ENCODE assay signal across 19 cellular contexts in the genomic region with DNA sequence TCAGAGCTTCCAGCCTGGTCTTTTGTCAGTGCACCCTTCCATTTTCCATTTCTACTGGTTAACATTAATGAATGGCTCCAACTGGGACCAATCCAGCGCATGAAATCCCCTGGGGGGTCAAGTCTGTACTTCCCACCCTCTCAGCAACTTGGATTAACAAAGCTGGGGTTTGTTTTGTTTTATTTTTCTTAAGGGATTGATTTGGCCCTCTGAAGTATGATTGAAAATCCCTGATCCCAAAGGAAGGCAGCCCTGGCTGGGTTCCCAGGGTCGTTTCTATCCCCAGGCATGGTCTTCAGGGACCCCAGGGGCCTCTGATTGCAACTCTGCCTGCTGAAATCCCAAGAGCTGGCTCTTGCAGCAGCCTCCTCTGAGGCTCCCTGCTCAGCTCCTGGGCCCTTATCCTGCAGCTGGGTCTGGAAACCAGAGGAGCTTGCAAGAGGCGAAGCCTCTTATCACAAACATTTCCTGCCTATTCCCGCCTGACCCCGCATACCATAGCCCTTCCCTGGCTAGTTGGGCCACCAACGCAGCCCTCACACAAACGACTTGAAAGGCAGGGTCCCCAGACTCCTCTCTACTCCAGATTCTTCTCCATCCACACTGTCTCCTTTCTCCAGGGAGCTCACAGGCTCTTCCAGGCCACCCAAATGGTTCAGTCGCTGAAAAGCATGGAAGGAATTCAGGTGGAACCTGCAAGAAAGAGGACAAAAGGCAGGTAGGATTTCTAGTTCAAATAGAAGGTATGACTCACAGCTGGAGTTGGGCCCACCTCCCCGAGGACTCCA.
DNase-seq lines count a peak whose midpoint lies in the region; ATAC-seq and TF ChIP-seq lines count a peak whose summit lies in the region.
"Had no signal": no experiment of that assay in that cellular context is flagged by ENCODE, and none has a peak within 500 bp of the region (broad histone marks: within the 10 kb centered on the region; RNA-seq: fewer than 3 reads in every experiment).

No MANE protein-coding gene starts in this region.

- no peak for TF ChIP-seq CTCF in mesothelial cell of epicardium (IDR thresholded peaks at IDR 0.05; ENCODE audit: unreplicated experiment)

- peak overlapping the region; percentile 83 for H3K27ac Mint-ChIP-seq in mesothelial cell of epicardium
- H3K27ac Mint-ChIP-seq: activated CD4-positive, alpha-beta memory T cell treated with anti-CD3 and anti-CD28 coated beads, Interleukin-2, amount 10 ng/mL, durations not matched to agents 7 days and 5 days; effector memory CD8-positive, alpha-beta T cell; IgD-negative memory B cell; naive thymus-derived CD4-positive, alpha-beta T cell; stimulated activated naive CD8-positive, alpha-beta T cell treated with anti-CD3 and anti-CD28 coated beads, Interleukin-15, Interleukin-2, amounts not matched to agents 100 ng/mL and 50 ng/mL, for 24 hours had no signal

- no peak overlapping the region for H3K4me3 Mint-ChIP-seq in mesothelial cell of epicardium
- H3K4me3 Mint-ChIP-seq: activated CD4-positive, alpha-beta memory T cell treated with anti-CD3 and anti-CD28 coated beads, Interleukin-2, amount 10 ng/mL, durations not matched to agents 7 days and 5 days; effector memory CD8-positive, alpha-beta T cell; IgD-negative memory B cell; naive thymus-derived CD4-positive, alpha-beta T cell; stimulated activated naive CD8-positive, alpha-beta T cell treated with anti-CD3 and anti-CD28 coated beads, Interleukin-15, Interleukin-2, amounts not matched to agents 100 ng/mL and 50 ng/mL, for 24 hours had no signal

- in situ Hi-C loops in KBM-7 (cut with MboI; ENCODE audit: low pct_unique_long_range_greater_than_20kb, low sequenced_read_pairs): no loop called here

- H3K9me3 Mint-ChIP-seq in mesothelial cell of epicardium: no peaks in the 10 kb centered on the region
- H3K9me3 Mint-ChIP-seq: activated CD4-positive, alpha-beta memory T cell treated with anti-CD3 and anti-CD28 coated beads, Interleukin-2, amount 10 ng/mL, durations not matched to agents 7 days and 5 days; effector memory CD8-positive, alpha-beta T cell; IgD-negative memory B cell; stimulated activated naive CD8-positive, alpha-beta T cell treated with anti-CD3 and anti-CD28 coated beads, Interleukin-15, Interleukin-2, amounts not matched to agents 100 ng/mL and 50 ng/mL, for 24 hours had no signal

- intact Hi-C loops in Right ventricle myocardium inferior (cut with DNase I) (no loop called here), cardiac septum (cut with DNase I) (no loop called here)

- H3K4me1 Mint-ChIP-seq in mesothelial cell of epicardium: peaks cover 75% of the 10 kb centered on the region
- H3K4me1 Mint-ChIP-seq: activated CD4-positive, alpha-beta memory T cell treated with anti-CD3 and anti-CD28 coated beads, Interleukin-2, amount 10 ng/mL, durations not matched to agents 7 days and 5 days; IgD-negative memory B cell; naive thymus-derived CD4-positive, alpha-beta T cell had no signal

- H3K36me3 Mint-ChIP-seq in mesothelial cell of epicardium: no peaks in the 10 kb centered on the region
- H3K36me3 Mint-ChIP-seq: IgD-negative memory B cell; naive thymus-derived CD4-positive, alpha-beta T cell had no signal

- no peak for DNase-seq in Right ventricle myocardium inferior (ENCODE audit: missing footprints)
- DNase-seq in cardiac septum (ENCODE audit: low spot score): no peak
- DNase-seq in fibroblast of peridontal ligament (ENCODE audit: extremely low read depth): peak; percentile 14
- DNase-seq in mesothelial cell of epicardium (ENCODE audit: low spot score in 2 of 2, unreplicated experiment in 2 of 2): no peak
- DNase-seq in KBM-7: no peak
- DNase-seq in stimulated activated naive CD8-positive, alpha-beta T cell treated with anti-CD3 and anti-CD28 coated beads, Interleukin-15, Interleukin-2, amounts not matched to agents 100 U/mL and 50 U/mL, for 24 hours: no peak
- DNase-seq in NCI-H526 treated with DMSO at 0.1 percent for 48 hours (lab: John Stamatoyannopoulos, UW): no peak
- no peak for DNase-seq in NCI-H1436 treated with DMSO at 0.1 percent for 48 hours (lab: John Stamatoyannopoulos, UW)
- DNase-seq: activated CD4-positive, alpha-beta memory T cell treated with anti-CD3 and anti-CD28 coated beads, Interleukin-2, amount 10 ng/mL, durations not matched to agents 7 days and 5 days; activated effector memory CD4-positive, alpha-beta T cell treated with Interleukin-2 at 50 U/mL for 16 hours; body of pancreas; COR-L47; effector memory CD8-positive, alpha-beta T cell; naive thymus-derived CD4-positive, alpha-beta T cell; NCI-H1105 treated with DMSO at 0.1 percent for 48 hours; sigmoid colon; T-helper 9 cell had no signal

- ATAC-seq in Right ventricle myocardium inferior: peak; percentile 44
- no peak for ATAC-seq in stimulated activated naive CD8-positive, alpha-beta T cell treated with anti-CD3 and anti-CD28 coated beads, Interleukin-15, Interleukin-2, amounts not matched to agents 100 U/mL and 50 U/mL, for 24 hours
- ATAC-seq: body of pancreas; effector memory CD8-positive, alpha-beta T cell; naive thymus-derived CD4-positive, alpha-beta T cell had no signal

- H3K27me3 Mint-ChIP-seq in mesothelial cell of epicardium (ENCODE audit: low read depth): no peaks in the 10 kb centered on the region
